Comparison of ENCODE assay signal across 19 cellular contexts in the genomic region with DNA sequence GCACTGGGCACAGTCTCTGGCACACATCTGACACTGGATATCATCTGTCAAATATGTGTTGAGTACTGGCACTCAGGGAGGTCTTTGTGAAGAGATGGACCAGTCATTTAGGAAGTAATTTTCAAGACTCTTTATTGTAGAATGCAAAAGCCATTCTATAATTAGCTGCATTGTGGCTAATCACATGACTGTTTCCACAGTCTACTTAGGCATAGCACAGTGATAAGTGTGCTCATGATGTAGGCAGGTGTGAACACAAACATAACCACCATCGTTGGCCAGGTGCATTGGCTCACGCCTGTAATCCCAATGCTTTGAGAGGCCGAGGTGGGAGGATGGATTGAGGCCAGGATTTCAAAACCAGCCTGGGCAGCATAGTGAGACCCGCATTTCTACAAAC.
DNase-seq lines count a peak whose midpoint lies in the region; ATAC-seq, FAIRE-seq and TF ChIP-seq lines count a peak whose summit lies in the region.
"Had no signal": no experiment of that assay in that cellular context is flagged by ENCODE, and none has a peak within 500 bp of the region (broad histone marks: within the 10 kb centered on the region; RNA-seq: fewer than 3 reads in every experiment).

No MANE protein-coding gene starts in this region.

- H3K4me1 Mint-ChIP-seq in stimulated activated naive CD8-positive, alpha-beta T cell treated with anti-CD3 and anti-CD28 coated beads, Interleukin-15, amount 100 ng/mL, for 72 hours = no peaks in the 10 kb centered on the region
- H3K4me1 Mint-ChIP-seq: nephron had no signal

- intact Hi-C loops in left lung (cut with DNase I) = no loop called here

- peaks cover 65% of the 10 kb centered on the region for H3K27me3 Mint-ChIP-seq in stimulated activated naive CD8-positive, alpha-beta T cell treated with anti-CD3 and anti-CD28 coated beads, Interleukin-15, amount 100 ng/mL, for 72 hours

- H3K27ac ChIP-seq in left lung = no peak overlapping the region
- H3K27ac ChIP-seq: psoas muscle had no signal

- peak; percentile 61 for FAIRE-seq in GM12891 (lab: Jason Lieb, UNC)
- FAIRE-seq: H1, kidney had no signal

- no peak overlapping the region for H3K4me3 ChIP-seq in left lung
- H3K4me3 ChIP-seq: psoas muscle had no signal

- no peak overlapping the region for H3K4me3 Mint-ChIP-seq in stimulated activated naive CD8-positive, alpha-beta T cell treated with anti-CD3 and anti-CD28 coated beads, Interleukin-15, amount 100 ng/mL, for 72 hours
- H3K4me3 Mint-ChIP-seq: nephron had no signal

- TF ChIP-seq POLR2A in GM12891 (IDR thresholded peaks at IDR 0.05; ENCODE audit: low read depth, low read length) = no peak

- no peaks in the 10 kb centered on the region for H3K4me1 ChIP-seq in left lung
- H3K4me1 ChIP-seq: BE2C, psoas muscle had no signal

- peak; percentile 42 for ATAC-seq in left lung
- ATAC-seq in HG03097 (IDR thresholded peaks at IDR 0.05; ENCODE audit: low FRiP score, unreplicated experiment) = no peak
- no peak for ATAC-seq in stimulated activated naive CD8-positive, alpha-beta T cell treated with anti-CD3 and anti-CD28 coated beads, Interleukin-15, amount 100 ng/mL, for 72 hours
- ATAC-seq: psoas muscle had no signal

- H3K36me3 ChIP-seq in left lung = no peaks in the 10 kb centered on the region
- H3K36me3 ChIP-seq: BE2C had no signal

- no peak overlapping the region for H3K27ac Mint-ChIP-seq in stimulated activated naive CD8-positive, alpha-beta T cell treated with anti-CD3 and anti-CD28 coated beads, Interleukin-15, amount 100 ng/mL, for 72 hours
- H3K27ac Mint-ChIP-seq: nephron had no signal

- TF ChIP-seq CTCF in left lung (IDR thresholded peaks at IDR 0.05) = no peak

- DNase-seq in GM12891 (ENCODE audit: insufficient read length, low spot score) (no peak), NCI-H146 treated with DMSO at 0.1 percent for 48 hours (lab: John Stamatoyannopoulos, UW; ENCODE audit: unreplicated experiment) (peak; percentile 2), NCI-H510A treated with DMSO at 0.1 percent for 48 hours (lab: John Stamatoyannopoulos, UW) (peak; percentile 98), left lung (no peak), HEK293T (ENCODE audit: extremely low spot score) (no peak)
- no peak for DNase-seq in stimulated activated naive CD8-positive, alpha-beta T cell treated with anti-CD3 and anti-CD28 coated beads, Interleukin-15, amount 100 ng/mL, for 72 hours
- no peak for DNase-seq in activated CD8-positive, alpha-beta memory T cell treated with anti-CD3 and anti-CD28 coated beads, Interleukin-2, amount 50 U/mL, for 48 hours
- DNase-seq: activated effector memory CD4-positive, alpha-beta T cell treated with Interleukin-2 at 50 U/mL for 16 hours; BE2C; DND-41; hippocampal formation; kidney; mesendoderm; NCI-H1048; psoas muscle; stimulated activated naive CD4-positive, alpha-beta T cell had no signal

- CTCF ChIA-PET in HEK293T (lab: Yijun Ruan, JAX) = no interaction called here

- H3K9me3 ChIP-seq in left lung = no peaks in the 10 kb centered on the region
- H3K9me3 ChIP-seq: BE2C, psoas muscle had no signal

- no peaks in the 10 kb centered on the region for H3K9me3 Mint-ChIP-seq in stimulated activated naive CD8-positive, alpha-beta T cell treated with anti-CD3 and anti-CD28 coated beads, Interleukin-15, amount 100 ng/mL, for 72 hours

- peaks cover 0 to 26% of the 10 kb centered on the region in 2 donors for H3K27me3 ChIP-seq in left lung
- H3K27me3 ChIP-seq: BE2C had no signal

- POLR2A ChIA-PET in HEK293T (lab: Yijun Ruan, JAX) = no interaction called here

TF ChIP-seq in GM12891, 5 proteins besides CTCF, POLR2A, EP300 and RAD21:
- TF ChIP-seq POLR2AphosphoS5 (IDR thresholded peaks at IDR 0.05; ENCODE audit: low read depth, low read length) (no peak), POU2F2 (IDR thresholded peaks at IDR 0.05; ENCODE audit: low read depth, low read length) (no peak), SPI1 (IDR thresholded peaks at IDR 0.05; ENCODE audit: low read depth, low read length) (no peak), PAX5 (IDR thresholded peaks at IDR 0.05; ENCODE audit: insufficient read depth, low read length, severe bottlenecking) (no peak), TAF1 (IDR thresholded peaks at IDR 0.05; ENCODE audit: low read depth, low read length) (no peak)

TF ChIP-seq in HEK293T, 16 proteins besides CTCF, POLR2A, EP300 and RAD21:
- TF ChIP-seq FOXA1 (IDR thresholded peaks at IDR 0.05) (no peak), LEF1 (IDR thresholded peaks at IDR 0.05; ENCODE audit: borderline replicate concordance) (no peak), SUZ12 (IDR thresholded peaks at IDR 0.05) (no peak), FOXM1 (IDR thresholded peaks at IDR 0.05; ENCODE audit: borderline replicate concordance) (no peak), CTBP1 (IDR thresholded peaks at IDR 0.05; ENCODE audit: borderline replicate concordance) (no peak), TARDBP (IDR thresholded peaks at IDR 0.05) (no peak), NFRKB (IDR thresholded peaks at IDR 0.05) (no peak)
TF ChIP-seq in HEK293T: peak in this region for 0.

Comparison
In these comparisons a context has a peak if more than half of its experiments do, and no peak if none do; other contexts are left out.
1. DNase-seq: peak in NCI-H146 treated with DMSO at 0.1 percent for 48 hours (single experiment) and NCI-H510A treated with DMSO at 0.1 percent for 48 hours (single experiment); none in GM12891 (single experiment), left lung (0 of 2), HEK293T (single experiment), stimulated activated naive CD8-positive, alpha-beta T cell treated with anti-CD3 and anti-CD28 coated beads, Interleukin-15, amount 100 ng/mL, for 72 hours (0 of 2) and activated CD8-positive, alpha-beta memory T cell treated with anti-CD3 and anti-CD28 coated beads, Interleukin-2, amount 50 U/mL, for 48 hours (single experiment).